Comparison of ENCODE assay signal across 1 cellular context in the genomic region with DNA sequence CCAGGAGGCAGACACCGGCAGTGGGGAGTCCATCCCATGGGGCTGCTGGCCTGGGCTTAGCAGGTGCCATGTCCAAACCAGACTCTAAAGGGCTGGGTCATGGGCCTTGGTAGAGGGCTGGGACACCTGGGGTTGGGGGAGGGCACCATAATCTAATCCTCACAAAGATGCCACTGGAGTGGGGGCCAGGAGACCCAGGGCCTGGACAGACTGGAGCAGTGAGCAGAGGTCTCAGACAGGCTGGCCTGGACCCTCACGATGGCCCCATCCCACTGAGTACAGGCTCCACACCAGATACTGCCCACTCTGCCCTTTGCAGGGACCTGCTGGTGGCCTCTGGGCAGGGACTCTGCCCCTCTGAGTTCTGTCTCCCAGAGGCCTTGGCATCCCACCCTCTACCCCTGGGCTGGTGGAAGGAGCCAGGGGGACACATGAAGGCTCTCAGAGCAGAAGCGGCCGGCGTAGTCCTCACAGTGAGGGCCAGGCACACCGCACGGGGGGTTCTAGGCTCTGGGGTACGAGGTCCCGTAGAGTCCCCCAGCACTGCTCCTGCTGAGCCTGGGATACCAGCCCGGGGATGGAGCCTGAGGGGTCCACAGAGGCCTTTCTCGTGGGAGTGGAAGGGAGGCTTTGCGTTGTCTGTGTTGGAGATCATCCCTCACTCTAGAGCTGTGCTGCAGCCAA.
TF ChIP-seq lines count a peak whose summit lies in the region.

No MANE protein-coding gene starts in this region.

TF ChIP-seq in HEK293, 187 proteins besides CTCF, POLR2A, EP300 and RAD21 (continued from another document):
- TF ChIP-seq ZIC2 (tag by site-specific recombination; IDR thresholded peaks at IDR 0.05): peak; percentile 27; the same call in 1 of the 2 replicates
TF ChIP-seq in HEK293: peak in this region for 1.
